ENCODE assay signal across 16 cellular contexts in the genomic region with DNA sequence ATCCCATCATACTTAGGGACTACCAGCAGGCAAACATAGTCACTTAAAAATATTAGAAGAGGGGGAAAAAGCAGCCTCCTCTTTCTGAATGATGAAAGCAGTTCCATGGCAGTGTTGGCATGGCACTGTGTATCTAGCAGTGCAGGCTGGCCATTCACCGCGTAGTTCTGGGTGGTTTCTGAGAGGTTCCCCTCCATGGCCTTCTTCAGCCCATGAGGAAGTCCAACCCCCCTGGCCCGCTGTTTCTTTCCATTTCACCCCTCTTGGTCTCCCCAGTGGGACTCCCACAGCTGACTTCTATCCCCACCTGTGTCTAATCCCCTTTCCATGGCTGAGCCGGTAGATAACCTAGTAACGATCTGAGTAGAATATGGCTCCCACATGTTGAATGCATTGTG. TPM values are rescaled to one million over a fixed set of nuclear protein-coding genes. Genes with fewer than 3 reads are reported as not detected.
DNase-seq lines count a peak whose midpoint lies in the region; ATAC-seq and TF ChIP-seq lines count a peak whose summit lies in the region.
"Had no signal": no experiment of that assay in that cellular context is flagged by ENCODE, and none has a peak within 500 bp of the region (broad histone marks: within the 10 kb centered on the region; RNA-seq: fewer than 3 reads in every experiment).

No MANE protein-coding gene starts in this region.

- no peaks in the 10 kb centered on the region for H3K27me3 Mint-ChIP-seq in endodermal cell (ENCODE audit: insufficient read depth)
- no peaks in the 10 kb centered on the region for H3K27me3 Mint-ChIP-seq in progenitor cell of endocrine pancreas
- H3K27me3 Mint-ChIP-seq: activated naive CD4-positive, alpha-beta T cell treated with anti-CD3 and anti-CD28 coated beads, Interleukin-2, amount 50 U/mL, for 24 hours had no signal

- H3K36me3 ChIP-seq in endodermal cell (ENCODE audit: control insufficient read depth, insufficient read depth, low read length): peaks cover 4% of the 10 kb centered on the region

- DNase-seq in CD1c-positive myeloid dendritic cell (ENCODE audit: extremely low spot score): peak; percentile 20
- DNase-seq in MV-4-11 (lab: John Stamatoyannopoulos, UW): peak; percentile 1
- no peak for DNase-seq in endodermal cell
- no peak for DNase-seq in progenitor cell of endocrine pancreas (ENCODE audit: low spot score, unreplicated experiment)
- no peak for DNase-seq in cerebellar nuclear complex (lab: John Stamatoyannopoulos, UW)
- no peak for DNase-seq in NCI-H345 treated with DMSO at 0.1 percent for 48 hours (lab: John Stamatoyannopoulos, UW; ENCODE audit: unreplicated experiment)
- DNase-seq: activated CD4-positive, alpha-beta T cell treated with anti-CD3 and anti-CD28 coated beads for 48 hours; activated CD8-positive, alpha-beta memory T cell treated with anti-CD3 and anti-CD28 coated beads, Interleukin-2, amount 50 U/mL, for 48 hours; DMS153; nephron progenitor cell; stimulated activated CD4-positive, alpha-beta T cell treated with anti-CD3 and anti-CD28 coated beads, Interleukin-2, amount 100 ng/mL, for 24 hours had no signal

- H3K4me3 ChIP-seq in endodermal cell (ENCODE audit: low read length): no peak overlapping the region
- H3K4me3 ChIP-seq: gastroesophageal sphincter, lung had no signal

- TF ChIP-seq CTCF in endodermal cell (conservative IDR thresholded peaks at IDR 0.05): no peak
- no peak for TF ChIP-seq CTCF in progenitor cell of endocrine pancreas (IDR thresholded peaks at IDR 0.05; ENCODE audit: unreplicated experiment)

- H3K4me3 Mint-ChIP-seq in endodermal cell: no peak overlapping the region
- no peak overlapping the region for H3K4me3 Mint-ChIP-seq in progenitor cell of endocrine pancreas (ENCODE audit: low read depth)
- H3K4me3 Mint-ChIP-seq: activated naive CD4-positive, alpha-beta T cell treated with anti-CD3 and anti-CD28 coated beads, Interleukin-2, amount 50 U/mL, for 24 hours; nephron progenitor cell had no signal

- ATAC-seq in GM19452 (IDR thresholded peaks at IDR 0.05; ENCODE audit: unreplicated experiment): no peak
- no peak for ATAC-seq in HG02840 (IDR thresholded peaks at IDR 0.05; ENCODE audit: low FRiP score, unreplicated experiment)

- H3K9me3 ChIP-seq in endodermal cell (ENCODE audit: control insufficient read depth, low read length): no peaks in the 10 kb centered on the region
- H3K9me3 ChIP-seq: gastroesophageal sphincter had no signal

- 97 to 100% methylated on average over 2 to 5 of the region's 5 CpGs for WGBS in endodermal cell (ENCODE audit: insufficient coverage in 1 of 2, insufficient read length in 1 of 2), 2 experiments

- no peaks in the 10 kb centered on the region for H3K4me1 ChIP-seq in endodermal cell (ENCODE audit: control insufficient read depth, insufficient read depth, low read length)

- H3K9me3 Mint-ChIP-seq in endodermal cell (no peaks in the 10 kb centered on the region), progenitor cell of endocrine pancreas (ENCODE audit: low read depth) (no peaks in the 10 kb centered on the region)
- H3K9me3 Mint-ChIP-seq: activated naive CD4-positive, alpha-beta T cell treated with anti-CD3 and anti-CD28 coated beads, Interleukin-2, amount 50 U/mL, for 24 hours; nephron progenitor cell had no signal

- H3K36me3 Mint-ChIP-seq in endodermal cell (ENCODE audit: low read depth): peaks cover 22% of the 10 kb centered on the region
- peaks cover 8% of the 10 kb centered on the region for H3K36me3 Mint-ChIP-seq in progenitor cell of endocrine pancreas (ENCODE audit: insufficient read depth)

- H3K9ac ChIP-seq in endodermal cell (ENCODE audit: extremely low read depth, low read length, poor library complexity, severe bottlenecking): no peak overlapping the region

- peak overlapping the region; percentile 63 for H3K27ac Mint-ChIP-seq in endodermal cell
- peak overlapping the region; percentile 67 for H3K27ac Mint-ChIP-seq in progenitor cell of endocrine pancreas

- H3K27ac ChIP-seq in endodermal cell (ENCODE audit: low read depth, low read length): no peak overlapping the region

- H3K27me3 ChIP-seq in endodermal cell (ENCODE audit: control insufficient read depth, insufficient read depth, low read length, poor library complexity, severe bottlenecking): no peaks in the 10 kb centered on the region
- H3K27me3 ChIP-seq: gastroesophageal sphincter had no signal

- H3K4me1 Mint-ChIP-seq in endodermal cell: peaks cover 25% of the 10 kb centered on the region
- no peaks in the 10 kb centered on the region for H3K4me1 Mint-ChIP-seq in progenitor cell of endocrine pancreas (ENCODE audit: low read depth)

RNA-seq across cellular contexts. Expression of a gene that starts 17.0 kb away (rescaled TPM):
- total RNA-seq in endodermal cell (10 to 100 TPM; 10.9 to 11.5 TPM), progenitor cell of endocrine pancreas (13.9 and 14.0 TPM in 2 replicates)
- 15.1 TPM for polyA plus RNA-seq in endodermal cell (2013, experiment 1 of 2)
- 13.3 TPM for polyA plus RNA-seq in endodermal cell (2013, experiment 2 of 2)

Comparison
In these comparisons a context has a peak if more than half of its experiments do, and no peak if none do; other contexts are left out.
1. DNase-seq: peak in CD1c-positive myeloid dendritic cell (single experiment) and MV-4-11 (single experiment); none in endodermal cell (single experiment), progenitor cell of endocrine pancreas (single experiment), cerebellar nuclear complex (0 of 2) and NCI-H345 treated with DMSO at 0.1 percent for 48 hours (single experiment).